22 cellular contexts compared by ENCODE assay signal in the genomic region with DNA sequence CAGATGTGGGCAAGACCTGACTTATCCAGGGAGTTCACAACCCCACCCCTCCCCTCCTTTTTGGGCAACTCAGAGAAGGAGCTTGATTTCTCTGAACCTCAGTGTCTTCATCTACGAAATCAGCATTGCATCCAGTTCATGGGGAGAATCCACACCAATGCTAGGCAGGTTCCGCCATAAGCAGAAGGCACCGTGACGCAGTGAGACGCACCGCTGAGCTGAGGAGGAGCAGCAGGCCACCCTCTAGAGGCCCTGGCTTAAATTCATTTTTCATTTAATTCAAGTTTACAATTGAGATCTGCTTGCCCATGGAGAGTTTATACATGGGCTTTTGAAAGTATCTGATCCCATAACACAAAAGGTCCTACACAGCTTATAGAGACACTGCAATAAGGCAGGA. TPM values are rescaled to one million over a fixed set of nuclear protein-coding genes. Genes with fewer than 3 reads are reported as not detected.
"Had no signal": no experiment of that assay in that cellular context is flagged by ENCODE, and none has a peak within 500 bp of the region (broad histone marks: within the 10 kb centered on the region; RNA-seq: fewer than 3 reads in every experiment).

No MANE protein-coding gene starts in this region.

- H3K9me3 Mint-ChIP-seq: nephron progenitor cell; stimulated activated naive CD8-positive, alpha-beta T cell treated with anti-CD3 and anti-CD28 coated beads, Interleukin-15, amount 100 ng/mL, for 72 hours had no signal

- H3K27ac ChIP-seq: gastrocnemius medialis, hepatocyte, left lung, pancreas, skin epidermis, thyroid gland had no signal

- H3K79me2 ChIP-seq: hepatocyte had no signal

- H3K4me3 Mint-ChIP-seq: naive thymus-derived CD8-positive, alpha-beta T cell; nephron progenitor cell; stimulated activated naive CD8-positive, alpha-beta T cell treated with anti-CD3 and anti-CD28 coated beads, Interleukin-15, amount 100 ng/mL, for 72 hours had no signal

- H3K4me2 ChIP-seq: hepatocyte had no signal

- H3K27ac Mint-ChIP-seq: naive thymus-derived CD8-positive, alpha-beta T cell; progenitor cell of endocrine pancreas; stimulated activated naive CD8-positive, alpha-beta T cell treated with anti-CD3 and anti-CD28 coated beads, Interleukin-15, amount 100 ng/mL, for 72 hours had no signal

- H2AFZ ChIP-seq: hepatocyte had no signal

- H3K4me1 ChIP-seq: gastrocnemius medialis, left lung, pancreas had no signal

- H3K27me3 ChIP-seq: hepatocyte, pancreas, thyroid gland had no signal

- DNase-seq: cortex of kidney; effector CD4-positive, alpha-beta T cell; gastrocnemius medialis; left cardiac atrium; mesenchymal stem cell; nephron progenitor cell; nucleus accumbens; right cardiac atrium; stimulated activated CD4-positive, alpha-beta T cell treated with anti-CD3 and anti-CD28 coated beads, Interleukin-15, amount 100 ng/mL, for 24 hours; stimulated activated CD4-positive, alpha-beta T cell treated with anti-CD3 and anti-CD28 coated beads, Interleukin-2, amount 100 ng/mL, for 48 hours; stimulated activated naive CD4-positive, alpha-beta T cell; stimulated activated naive CD8-positive, alpha-beta T cell treated with anti-CD3 and anti-CD28 coated beads, Interleukin-15, amount 100 ng/mL, for 72 hours; trophoblast cell had no signal

- H3K9me3 ChIP-seq: gastrocnemius medialis, left lung, pancreas, thyroid gland had no signal

- ATAC-seq: gastrocnemius medialis; left cardiac atrium; left lung; naive thymus-derived CD8-positive, alpha-beta T cell; pancreas; right cardiac atrium; stimulated activated naive CD8-positive, alpha-beta T cell treated with anti-CD3 and anti-CD28 coated beads, Interleukin-15, amount 100 ng/mL, for 72 hours had no signal

- H3K4me1 Mint-ChIP-seq: naive thymus-derived CD8-positive, alpha-beta T cell; stimulated activated naive CD8-positive, alpha-beta T cell treated with anti-CD3 and anti-CD28 coated beads, Interleukin-15, amount 100 ng/mL, for 72 hours had no signal

- H3K36me3 ChIP-seq: gastrocnemius medialis, left lung, pancreas, thyroid gland had no signal

- H3K36me3 Mint-ChIP-seq: naive thymus-derived CD8-positive, alpha-beta T cell had no signal

- H3K4me3 ChIP-seq: gastrocnemius medialis, hepatocyte, left lung, pancreas, skin epidermis, thyroid gland had no signal

RNA-seq across cellular contexts. Expression of a gene that starts 55.7 kb away (rescaled TPM):
- total RNA-seq: dermis microvascular lymphatic vessel endothelial cell; gastrocnemius medialis; lung microvascular endothelial cell; naive thymus-derived CD8-positive, alpha-beta T cell had no signal
- polyA plus RNA-seq: naive thymus-derived CD8-positive, alpha-beta T cell had no signal
